8 cellular contexts compared by ENCODE assay signal in the genomic region with DNA sequence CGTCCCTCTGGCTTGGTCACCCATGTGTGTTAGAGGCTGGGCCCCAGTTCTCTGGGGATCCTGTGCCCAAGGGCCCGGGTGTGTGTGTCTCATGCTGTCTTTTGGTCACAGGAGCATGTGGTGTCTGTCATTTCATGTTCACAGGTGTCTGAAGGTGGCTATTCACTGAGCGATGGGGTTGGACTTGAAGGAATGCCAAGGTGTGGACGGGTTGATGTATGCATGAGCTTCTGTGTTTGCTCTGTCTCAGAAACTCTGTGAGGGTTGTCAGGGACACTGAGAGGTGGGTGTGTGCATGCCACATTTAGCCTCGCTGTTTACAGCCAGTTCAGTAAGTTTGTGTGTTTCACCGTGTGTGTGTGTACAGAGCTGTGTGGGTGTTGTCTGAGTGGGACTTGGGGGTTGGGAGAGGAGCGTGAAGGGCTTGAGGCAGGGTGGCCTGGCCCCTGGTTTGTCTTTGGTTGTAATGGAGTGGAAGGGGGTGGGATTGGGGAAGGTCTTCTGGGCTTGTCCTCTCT. TPM values are rescaled to one million over a fixed set of nuclear protein-coding genes. Genes with fewer than 3 reads are reported as not detected.
DNase-seq lines count a peak whose midpoint lies in the region; ATAC-seq, FAIRE-seq and TF ChIP-seq lines count a peak whose summit lies in the region.

No MANE protein-coding gene starts in this region.

- H3K36me3 ChIP-seq in DOHH2 (ENCODE audit: control insufficient read depth, low read length): no peaks in the 10 kb centered on the region; the same call in 1 of the 2 replicates
- H3K36me3 ChIP-seq in suprapubic skin: peaks cover 20% of the 10 kb centered on the region

- 36% methylated on average over 7 of the region's 7 CpGs for WGBS in suprapubic skin

- peak overlapping the region; percentile 98 for H3K4me2 ChIP-seq in DOHH2 (ENCODE audit: low read length)

- no peak for TF ChIP-seq EP300 in suprapubic skin (IDR thresholded peaks at IDR 0.05)

- no peak for FAIRE-seq in GM19239 (lab: Jason Lieb, UNC)

- H3K27me3 Mint-ChIP-seq in brain: peaks cover 15% of the 10 kb centered on the region

- TF ChIP-seq CTCF in DOHH2 (IDR thresholded peaks at IDR 0.05; ENCODE audit: low read depth, low read length, poor library complexity, severe bottlenecking) (no peak), brain (conservative IDR thresholded peaks at IDR 0.05) (no peak), suprapubic skin (IDR thresholded peaks at IDR 0.05) (no peak)

- no peaks in the 10 kb centered on the region for H3K9me3 Mint-ChIP-seq in brain

- H3K9me2 ChIP-seq in DOHH2 (replicated peaks; ENCODE audit: control insufficient read depth, low read length): no peaks in the 10 kb centered on the region

- no peak for ATAC-seq in GM18505 (IDR thresholded peaks at IDR 0.05; ENCODE audit: unreplicated experiment)

- H3K27ac Mint-ChIP-seq in brain: peak overlapping the region; percentile 97 to 99 (median 99)

- peaks cover 15% of the 10 kb centered on the region for H3F3A ChIP-seq in DOHH2 (ENCODE audit: control insufficient read depth, insufficient read depth)

- H3K4me3 ChIP-seq in DOHH2 (ENCODE audit: low read length): peak overlapping the region; percentile 78
- H3K4me3 ChIP-seq in suprapubic skin: peak overlapping the region; percentile 82

- H3K4me1 ChIP-seq in DOHH2 (ENCODE audit: control insufficient read depth, low read length) (peaks cover 56% of the 10 kb centered on the region), suprapubic skin (peaks cover 76% of the 10 kb centered on the region)

- H3K27me3 ChIP-seq in DOHH2 (ENCODE audit: control insufficient read depth, low read length): no peaks in the 10 kb centered on the region
- H3K27me3 ChIP-seq in suprapubic skin: no peaks in the 10 kb centered on the region

- peaks cover 23% of the 10 kb centered on the region for H3K36me3 Mint-ChIP-seq in brain

- DNase-seq in NCI-H128 (lab: John Stamatoyannopoulos, UW; ENCODE audit: unreplicated experiment) (peak; percentile 14), left kidney (ENCODE audit: low read depth, low spot score) (peak; percentile 60), suprapubic skin (ENCODE audit: low spot score in 2 of 2) (no peak), inferior parietal cortex (ENCODE audit: extremely low spot score) (no peak), GM19239 (ENCODE audit: insufficient read length, low spot score) (no peak)

- peak overlapping the region; percentile 88 to 98 (median 93) for H3K4me3 Mint-ChIP-seq in brain

- peaks cover 82% of the 10 kb centered on the region for H3K4me1 Mint-ChIP-seq in brain

- H3K9me3 ChIP-seq in DOHH2 (ENCODE audit: control insufficient read depth, insufficient read depth, low read length) (no peaks in the 10 kb centered on the region), suprapubic skin (no peaks in the 10 kb centered on the region)

- peaks cover 21% of the 10 kb centered on the region for H3K79me2 ChIP-seq in DOHH2 (ENCODE audit: control insufficient read depth, low read length)

- peaks cover 4% of the 10 kb centered on the region; the same call in 1 of the 2 replicates for H4K20me1 ChIP-seq in DOHH2 (ENCODE audit: control insufficient read depth, insufficient read depth, low read depth, low read length)

- TF ChIP-seq POLR2A in suprapubic skin (IDR thresholded peaks at IDR 0.05): no peak
- no peak for TF ChIP-seq POLR2A in GM18505 (IDR thresholded peaks at IDR 0.05; ENCODE audit: borderline replicate concordance, extremely low read depth, insufficient read depth, insufficient read length)

- H3K27ac ChIP-seq in DOHH2 (ENCODE audit: low read depth, low read length) (peak overlapping the region; percentile 97; the same call in 1 of the 2 replicates), suprapubic skin (peak overlapping the region; percentile 98)

RNA-seq across cellular contexts. Expression of a gene that starts 1.2 kb away (rescaled TPM):
- 221 TPM for polyA plus RNA-seq in brain (ENCODE audit: insufficient read depth, low read depth, low replicate concordance)
- total RNA-seq in suprapubic skin: 100 to 1,000 TPM; 161 to 210 (median 188) TPM

RNA-seq across cellular contexts. Expression of a gene that starts 22.5 kb away (rescaled TPM):
- 33.0 TPM for polyA plus RNA-seq in brain (ENCODE audit: insufficient read depth, low read depth, low replicate concordance)
- 10 to 100 TPM; 10.5 to 33.5 (median 11.3) TPM for total RNA-seq in suprapubic skin

RNA-seq across cellular contexts. Expression of a gene that starts 28.5 kb away (rescaled TPM):
- 18.0 TPM for polyA plus RNA-seq in brain (ENCODE audit: insufficient read depth, low read depth, low replicate concordance)
- total RNA-seq in suprapubic skin: 10 to 100 TPM; 12.6 to 22.0 (median 19.2) TPM

RNA-seq across cellular contexts. Expression of a gene that starts 46.4 kb away (rescaled TPM):
- not detected for polyA plus RNA-seq in brain (ENCODE audit: insufficient read depth, low read depth, low replicate concordance)
- not detected for total RNA-seq in suprapubic skin

RNA-seq across cellular contexts. Expression of a gene that starts 55.2 kb away (rescaled TPM):
- not detected for polyA plus RNA-seq in brain (ENCODE audit: insufficient read depth, low read depth, low replicate concordance)
- not detected for total RNA-seq in suprapubic skin

Comparison
In these comparisons a context has a peak if more than half of its experiments do, and no peak if none do; other contexts are left out.
1. DNase-seq: peak in NCI-H128 (single experiment) and left kidney (single experiment); none in suprapubic skin (0 of 2), inferior parietal cortex (single experiment) and GM19239 (single experiment).